ENCODE assay signal across 13 cellular contexts in the genomic region with DNA sequence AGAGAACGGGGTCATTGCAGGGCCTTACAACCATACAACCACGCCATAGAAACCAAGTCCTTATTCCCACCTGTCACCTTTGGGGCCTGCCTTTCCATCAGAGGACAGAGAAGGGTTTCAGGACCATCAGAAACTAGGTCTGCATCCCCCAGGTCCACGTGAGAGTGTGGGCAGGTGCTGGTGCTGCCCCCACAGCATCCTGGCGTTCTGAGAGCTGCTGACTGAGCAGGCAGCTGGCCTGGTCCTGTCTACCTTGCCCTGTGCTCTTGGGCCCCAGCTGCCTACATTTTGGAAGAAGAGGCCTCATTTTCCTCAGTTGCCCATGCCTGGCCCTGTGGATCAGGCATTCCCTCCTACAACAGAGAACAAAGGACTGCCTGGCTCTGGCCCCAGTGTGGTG. TPM values are rescaled to one million over a fixed set of nuclear protein-coding genes. Genes with fewer than 3 reads are reported as not detected.
A peak's percentile ranks its signal among the peaks of the same experiment; 100 is the strongest.
DNase-seq lines count a peak whose midpoint lies in the region; ATAC-seq and TF ChIP-seq lines count a peak whose summit lies in the region.
"Had no signal": no experiment of that assay in that cellular context is flagged by ENCODE, and none has a peak within 500 bp of the region (broad histone marks: within the 10 kb centered on the region; RNA-seq: fewer than 3 reads in every experiment).

No MANE protein-coding gene starts in this region.

- BruUV-seq in MCF 10A (replicated peaks; lab: Mats Ljungman, UMichigan): no TSS peak

- TF ChIP-seq CTCF in MCF 10A (IDR thresholded peaks at IDR 0.05; ENCODE audit: unreplicated experiment): no peak
- no peak for TF ChIP-seq CTCF in breast epithelium (IDR thresholded peaks at IDR 0.05)
- TF ChIP-seq CTCF in type B pancreatic cell (conservative IDR thresholded peaks at IDR 0.05): no peak
- no peak for TF ChIP-seq CTCF in testis (IDR thresholded peaks at IDR 0.05)
- TF ChIP-seq CTCF in body of pancreas (IDR thresholded peaks at IDR 0.05): no peak

- CTCF ChIA-PET in MCF 10A (lab: Yijun Ruan, JAX): interaction anchor here (1.1 kb wide), 1 partner anchor 49 kb away, joined by 3 read pairs; no protein-coding TSS in a partner anchor

- H3K27me3 Mint-ChIP-seq in MCF 10A (ENCODE audit: insufficient read depth, unreplicated experiment) (no peaks in the 10 kb centered on the region), T-helper 17 cell (no peaks in the 10 kb centered on the region), type B pancreatic cell (no peaks in the 10 kb centered on the region)

- no peak overlapping the region for H3K27ac ChIP-seq in breast epithelium
- H3K27ac ChIP-seq in testis: no peak overlapping the region
- no peak overlapping the region for H3K27ac ChIP-seq in body of pancreas
- H3K27ac ChIP-seq: thyroid gland had no signal

- H3K4me1 Mint-ChIP-seq in MCF 10A (ENCODE audit: insufficient read depth, unreplicated experiment): no peaks in the 10 kb centered on the region
- peaks cover 15% of the 10 kb centered on the region for H3K4me1 Mint-ChIP-seq in T-helper 17 cell
- no peaks in the 10 kb centered on the region for H3K4me1 Mint-ChIP-seq in type B pancreatic cell (ENCODE audit: unreplicated experiment)

- DNase-seq in MCF 10A (ENCODE audit: unreplicated experiment) (no peak), breast epithelium (ENCODE audit: low spot score in 2 of 2) (no peak), T-helper 17 cell (no peak), type B pancreatic cell (ENCODE audit: extremely low spot score, unreplicated experiment) (no peak), testis (no peak), body of pancreas (no peak)
- DNase-seq: effector CD4-positive, alpha-beta T cell; foreskin fibroblast; stimulated activated CD4-positive, alpha-beta T cell treated with anti-CD3 and anti-CD28 coated beads, Interleukin-12 subunit alpha, Interleukin-12 subunit beta, amount 100 ng/mL, for 4 hours; thyroid gland had no signal

- H3K4me3 Mint-ChIP-seq in MCF 10A (ENCODE audit: unreplicated experiment): no peak overlapping the region
- H3K4me3 Mint-ChIP-seq in T-helper 17 cell: peak overlapping the region; percentile 12
- H3K4me3 Mint-ChIP-seq in type B pancreatic cell: no peak overlapping the region

- TF ChIP-seq POLR2A in breast epithelium (IDR thresholded peaks at IDR 0.05) (no peak), testis (IDR thresholded peaks at IDR 0.05) (no peak), body of pancreas (IDR thresholded peaks at IDR 0.05) (no peak)

- H3K27ac Mint-ChIP-seq in MCF 10A (ENCODE audit: low read depth, unreplicated experiment) (peak overlapping the region; percentile 49), T-helper 17 cell (peak overlapping the region; percentile 59), type B pancreatic cell (peak overlapping the region; percentile 53)

- POLR2A ChIA-PET in MCF 10A (lab: Yijun Ruan, JAX): interaction anchor here (0.9 to 1.9 kb wide), 3 partner anchors 9 to 38 kb away, joined by 3 to 6 read pairs (median 3); no protein-coding TSS in a partner anchor

- H3K4me1 ChIP-seq in breast epithelium (no peaks in the 10 kb centered on the region), testis (peaks cover 18% of the 10 kb centered on the region), body of pancreas (no peaks in the 10 kb centered on the region)
- H3K4me1 ChIP-seq: thyroid gland had no signal

- no peaks in the 10 kb centered on the region for H3K9me3 ChIP-seq in breast epithelium
- H3K9me3 ChIP-seq in T-helper 17 cell (ENCODE audit: control insufficient read depth, low read length, poor library complexity, severe bottlenecking): no peaks in the 10 kb centered on the region
- H3K9me3 ChIP-seq in testis: no peaks in the 10 kb centered on the region
- no peaks in the 10 kb centered on the region for H3K9me3 ChIP-seq in body of pancreas
- H3K9me3 ChIP-seq: thyroid gland had no signal

- H3K9me3 Mint-ChIP-seq in MCF 10A (ENCODE audit: unreplicated experiment) (no peaks in the 10 kb centered on the region), type B pancreatic cell (no peaks in the 10 kb centered on the region)

- intact Hi-C loops in MCF 10A (cut with micrococcal nuclease) (no loop called here), breast epithelium (cut with DNase I; ENCODE audit: low total_unique reads) (no loop called here), testis (cut with DNase I; ENCODE audit: low total_unique reads) (no loop called here), body of pancreas (cut with DNase I) (no loop called here)

- peak; percentile 30 for ATAC-seq in T-helper 17 cell
- peak; percentile 5 for ATAC-seq in esophagus mucosa
- no peak for ATAC-seq in HG02642 (IDR thresholded peaks at IDR 0.05; ENCODE audit: poor library complexity, unreplicated experiment)
- no peak for ATAC-seq in body of pancreas
- ATAC-seq: Right ventricle myocardium inferior had no signal

- no peak overlapping the region for H3K4me3 ChIP-seq in breast epithelium
- H3K4me3 ChIP-seq in testis: no peak overlapping the region
- H3K4me3 ChIP-seq in body of pancreas: no peak overlapping the region
- H3K4me3 ChIP-seq: thyroid gland had no signal

- H3K36me3 Mint-ChIP-seq in MCF 10A (ENCODE audit: insufficient read depth, unreplicated experiment): peaks cover 58% of the 10 kb centered on the region
- H3K36me3 Mint-ChIP-seq in T-helper 17 cell (ENCODE audit: low read depth): no peaks in the 10 kb centered on the region
- H3K36me3 Mint-ChIP-seq in type B pancreatic cell: peaks cover 3% of the 10 kb centered on the region

- no peaks in the 10 kb centered on the region for H3K27me3 ChIP-seq in breast epithelium
- no peaks in the 10 kb centered on the region for H3K27me3 ChIP-seq in testis
- no peaks in the 10 kb centered on the region for H3K27me3 ChIP-seq in body of pancreas
- H3K27me3 ChIP-seq: thyroid gland had no signal

- 62 to 63% methylated on average over 3 to 4 of the region's 4 CpGs for WGBS in testis, 2 donors
- 81 to 93% methylated on average over 4 of the region's 4 CpGs for WGBS in body of pancreas, 2 donors

- H3K36me3 ChIP-seq in breast epithelium: peaks cover 9% of the 10 kb centered on the region
- H3K36me3 ChIP-seq in testis (ENCODE audit: low read depth, missing control alignments): no peaks in the 10 kb centered on the region
- peaks cover 0 to 15% of the 10 kb centered on the region in 2 donors for H3K36me3 ChIP-seq in body of pancreas (replicated peaks in 1 of 2; ENCODE audit: insufficient read depth in 1 of 2, low read depth in 2 of 2)

RNA-seq across cellular contexts. Expression of a gene that starts 21.6 kb away (rescaled TPM):
- 32.7 and 33.6 TPM in 2 replicates for total RNA-seq in MCF 10A (2022)
- total RNA-seq in breast epithelium: 10 to 100 TPM; 19.2 to 48.5 (median 31.2) TPM
- 100 to 1,000 TPM; 103 to 104 TPM for total RNA-seq in T-helper 17 cell
- 22.0 TPM for total RNA-seq in esophagus mucosa
- total RNA-seq in type B pancreatic cell (ENCODE audit: low replicate concordance): 21.1 and 28.0 TPM in 2 replicates
- 10 to 100 TPM; 37.8 to 48.4 TPM for total RNA-seq in testis
- polyA plus RNA-seq in testis (ENCODE audit: insufficient read depth, low read depth, low replicate concordance): 31.0 TPM
- total RNA-seq in body of pancreas: 10 to 100 TPM; 20.8 to 41.2 TPM

RNA-seq across cellular contexts. Expression of a gene that starts 22.2 kb away (rescaled TPM):
- total RNA-seq in MCF 10A (2022) (12.0 and 13.2 TPM in 2 replicates), breast epithelium (1 to 10 TPM; 4.8 to 6.6 (median 5.4) TPM), T-helper 17 cell (10 to 100 TPM; 18.8 to 23.2 TPM), esophagus mucosa (21.0 TPM), type B pancreatic cell (ENCODE audit: low replicate concordance) (16.4 and 17.3 TPM in 2 replicates), testis (10 to 100 TPM; 22.4 to 25.0 TPM), body of pancreas (10 to 100 TPM in 1 of 2 donors, 1 to 10 TPM in 1; 3.6 to 24.7 TPM)
- polyA plus RNA-seq in testis (ENCODE audit: insufficient read depth, low read depth, low replicate concordance): 26.9 TPM

RNA-seq across cellular contexts. Expression of a gene that starts 41.4 kb away (rescaled TPM):
- total RNA-seq in MCF 10A (2022): 12.1 and 12.5 TPM in 2 replicates
- total RNA-seq in breast epithelium: 10 to 100 TPM in 2 of 3 donors, 1 to 10 TPM in 1; 9.0 to 15.1 (median 14.3) TPM
- total RNA-seq in T-helper 17 cell: 10 to 100 TPM; 20.6 to 30.8 TPM
- total RNA-seq in esophagus mucosa: 6.0 TPM
- total RNA-seq in type B pancreatic cell (ENCODE audit: low replicate concordance): 12.6 and 18.5 TPM in 2 replicates
- 10 to 100 TPM; 13.9 to 14.4 TPM for total RNA-seq in testis
- polyA plus RNA-seq in testis (ENCODE audit: insufficient read depth, low read depth, low replicate concordance): 4.9 TPM
- total RNA-seq in body of pancreas: 10 to 100 TPM; 15.8 to 48.1 TPM

RNA-seq across cellular contexts. Expression of a gene that starts 56.5 kb away (rescaled TPM):
- total RNA-seq in MCF 10A (2022) (73.0 and 83.4 TPM in 2 replicates), breast epithelium (10 to 100 TPM; 31.2 to 84.9 (median 67.2) TPM), T-helper 17 cell (10 to 100 TPM; 83.0 to 86.0 TPM), esophagus mucosa (37.3 TPM), type B pancreatic cell (ENCODE audit: low replicate concordance) (104 and 132 TPM in 2 replicates), testis (10 to 100 TPM; 77.1 to 88.3 TPM), body of pancreas (100 to 1,000 TPM in 1 of 2 donors, 10 to 100 TPM in 1; 47.5 to 105 TPM)
- 68.0 TPM for polyA plus RNA-seq in testis (ENCODE audit: insufficient read depth, low read depth, low replicate concordance)

Comparison
In these comparisons a context has a peak if more than half of its experiments do, and no peak if none do; other contexts are left out.
1. ATAC-seq: peak in T-helper 17 cell (single experiment) and esophagus mucosa (single experiment); none in HG02642 (single experiment) and body of pancreas (single experiment).
2. Peak in every context shown above with its lines, with median percentiles within 50 percentile points of each other: H3K27ac Mint-ChIP-seq.